22 cellular contexts compared by ENCODE assay signal in the genomic region with DNA sequence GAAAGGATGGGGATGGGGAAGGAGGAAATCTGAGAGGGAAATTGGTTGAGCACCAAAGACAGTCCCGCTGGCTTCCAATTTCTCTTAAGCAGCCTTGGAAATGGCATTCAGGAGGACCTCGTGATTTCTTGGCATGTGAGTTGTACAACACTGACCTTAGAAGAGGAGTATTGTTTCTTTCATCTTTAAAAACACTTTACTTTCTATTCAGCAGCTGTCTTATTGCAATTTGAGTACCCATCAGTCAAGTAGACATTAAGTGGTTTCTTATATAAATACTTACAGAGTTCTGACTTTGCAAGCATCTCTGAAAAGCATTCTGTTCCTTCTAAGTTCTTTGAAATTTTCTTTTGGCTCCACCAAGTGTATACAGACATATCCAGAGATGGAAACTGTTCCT.
"Had no signal": no experiment of that assay in that cellular context is flagged by ENCODE, and none has a peak within 500 bp of the region (broad histone marks: within the 10 kb centered on the region; RNA-seq: fewer than 3 reads in every experiment).

No MANE protein-coding gene starts in this region.

- H3K9me3 Mint-ChIP-seq: stimulated activated naive CD8-positive, alpha-beta T cell treated with anti-CD3 and anti-CD28 coated beads, Interleukin-15, Interleukin-2, amounts not matched to agents 100 ng/mL and 50 ng/mL, for 24 hours had no signal

- H3K27ac Mint-ChIP-seq: immature natural killer cell; naive thymus-derived CD8-positive, alpha-beta T cell; stimulated activated memory B cell treated with anti-CD40 and anti-IgM and Interleukin-4, amounts not matched to agents 10 μg/mL and 1 μg/mL and 100 μg/mL, for 72 hours; stimulated activated naive CD8-positive, alpha-beta T cell treated with anti-CD3 and anti-CD28 coated beads, Interleukin-15, Interleukin-2, amounts not matched to agents 100 ng/mL and 50 ng/mL, for 24 hours had no signal

- ATAC-seq: gastroesophageal sphincter; naive thymus-derived CD8-positive, alpha-beta T cell; psoas muscle; right lobe of liver; stimulated activated memory B cell treated with anti-CD40 and anti-IgM and Interleukin-4, amounts not matched to agents 10 μg/mL and 1 μg/mL and 100 μg/mL, for 72 hours had no signal

- H3K27ac ChIP-seq: coronary artery, psoas muscle, right lobe of liver, spleen, thoracic aorta, transverse colon had no signal

- H3K36me3 ChIP-seq: gastroesophageal sphincter, right lobe of liver, spleen, thoracic aorta, transverse colon had no signal

- H3K27me3 ChIP-seq: gastroesophageal sphincter, right lobe of liver, spleen, transverse colon had no signal

- FAIRE-seq: keratinocyte had no signal

- H3K4me3 ChIP-seq: coronary artery, gastroesophageal sphincter, psoas muscle, right lobe of liver, spleen, thoracic aorta, transverse colon had no signal

- H3K4me1 ChIP-seq: psoas muscle, right lobe of liver, spleen, transverse colon had no signal

- H3K36me3 Mint-ChIP-seq: immature natural killer cell; stimulated activated memory B cell treated with anti-CD40 and anti-IgM and Interleukin-4, amounts not matched to agents 10 μg/mL and 1 μg/mL and 100 μg/mL, for 72 hours had no signal

- H3K27me3 Mint-ChIP-seq: stimulated activated memory B cell treated with anti-CD40 and anti-IgM and Interleukin-4, amounts not matched to agents 10 μg/mL and 1 μg/mL and 100 μg/mL, for 72 hours; stimulated activated naive CD8-positive, alpha-beta T cell treated with anti-CD3 and anti-CD28 coated beads, Interleukin-15, Interleukin-2, amounts not matched to agents 100 ng/mL and 50 ng/mL, for 24 hours had no signal

- H3K4me1 Mint-ChIP-seq: immature natural killer cell; naive thymus-derived CD8-positive, alpha-beta T cell; neural crest cell; stimulated activated memory B cell treated with anti-CD40 and anti-IgM and Interleukin-4, amounts not matched to agents 10 μg/mL and 1 μg/mL and 100 μg/mL, for 72 hours had no signal

- H3K9me3 ChIP-seq: gastroesophageal sphincter, psoas muscle, right lobe of liver, thoracic aorta, transverse colon had no signal

- DNase-seq: central memory CD4-positive, alpha-beta T cell; effector CD4-positive, alpha-beta T cell; glutamatergic neuron; immature natural killer cell; naive thymus-derived CD8-positive, alpha-beta T cell; occipital lobe; psoas muscle; retina; right lobe of liver; spleen; stimulated activated CD4-positive, alpha-beta T cell treated with anti-CD3 and anti-CD28 coated beads, Interleukin-15, amount 100 ng/mL, for 24 hours; stimulated activated CD4-positive, alpha-beta T cell treated with anti-CD3 and anti-CD28 coated beads, Interleukin-1b, Interleukin-23, amount 100 ng/mL, for 48 hours; stimulated activated CD4-positive, alpha-beta T cell treated with anti-CD3 and anti-CD28 coated beads, Interleukin-4, amount 100 ng/mL, for 24 hours; substantia nigra; transverse colon had no signal

- H3K4me3 Mint-ChIP-seq: immature natural killer cell; naive thymus-derived CD8-positive, alpha-beta T cell; neural crest cell; stimulated activated memory B cell treated with anti-CD40 and anti-IgM and Interleukin-4, amounts not matched to agents 10 μg/mL and 1 μg/mL and 100 μg/mL, for 72 hours; stimulated activated naive CD8-positive, alpha-beta T cell treated with anti-CD3 and anti-CD28 coated beads, Interleukin-15, Interleukin-2, amounts not matched to agents 100 ng/mL and 50 ng/mL, for 24 hours had no signal
